8 cellular contexts compared by ENCODE assay signal in genomic region chr17:35849469-35850348, GRCh38. TPM values are rescaled to one million over a fixed set of nuclear protein-coding genes. Genes with fewer than 3 reads are reported as not detected.
A peak's percentile ranks its signal among the peaks of the same experiment; 100 is the strongest.
DNase-seq lines count a peak whose midpoint lies in the region; ATAC-seq and TF ChIP-seq lines count a peak whose summit lies in the region.

No MANE protein-coding gene starts in this region.

- TF ChIP-seq CTCF in KMS-11 (conservative IDR thresholded peaks at IDR 0.05; ENCODE audit: low read depth, low read length) (peak; percentile 97), glutamatergic neuron (IDR thresholded peaks at IDR 0.05; ENCODE audit: partially characterized antibody, unreplicated experiment) (peak; percentile 98)

- no peak overlapping the region for H2AFZ ChIP-seq in KMS-11 (ENCODE audit: low read depth)

- H3K27me3 ChIP-seq in KMS-11 (ENCODE audit: insufficient read depth, low read depth): no peaks in the 10 kb centered on the region

- H3K79me2 ChIP-seq in KMS-11 (ENCODE audit: insufficient read depth, low read depth): no peaks in the 10 kb centered on the region

- peaks cover 2% of the 10 kb centered on the region for H3K27me3 Mint-ChIP-seq in glutamatergic neuron (ENCODE audit: unreplicated experiment)

- no peak overlapping the region for H3K27ac ChIP-seq in KMS-11

- H3K9me3 Mint-ChIP-seq in glutamatergic neuron (ENCODE audit: unreplicated experiment): no peaks in the 10 kb centered on the region

- no peak for ATAC-seq in HG03354 (IDR thresholded peaks at IDR 0.05; ENCODE audit: poor library complexity, severe bottlenecking, unreplicated experiment)
- no peak for ATAC-seq in GM18909 (IDR thresholded peaks at IDR 0.05; ENCODE audit: poor library complexity, unreplicated experiment)

- H3K36me3 ChIP-seq in KMS-11 (ENCODE audit: insufficient read depth): no peaks in the 10 kb centered on the region; the same call in 1 of the 2 replicates

- DNase-seq in DMS53 treated with DMSO at 0.1 percent for 48 hours (lab: John Stamatoyannopoulos, UW; ENCODE audit: unreplicated experiment) (peak; percentile 33), RPMI7951 (ENCODE audit: low read depth) (peak; percentile 63), glutamatergic neuron (peak; percentile 56), renal cortical epithelial cell (ENCODE audit: low read depth) (peak; percentile 71)
- peak; percentile 64 for DNase-seq in activated gamma-delta T cell treated with anti-CD3 and anti-CD28 coated beads, Interleukin-2, amount 50 U/mL, for 16 hours (ENCODE audit: low read depth)

- H3K27ac Mint-ChIP-seq in glutamatergic neuron (ENCODE audit: unreplicated experiment): no peak overlapping the region

- no peak overlapping the region for H3K4me2 ChIP-seq in KMS-11

- H3K9ac ChIP-seq in KMS-11: no peak overlapping the region

- H4K20me1 ChIP-seq in KMS-11 (ENCODE audit: insufficient read depth): no peaks in the 10 kb centered on the region

- no peaks in the 10 kb centered on the region for H3K4me1 ChIP-seq in KMS-11 (ENCODE audit: low read depth, poor library complexity, severe bottlenecking)

- no peak overlapping the region for H3K4me3 Mint-ChIP-seq in glutamatergic neuron (ENCODE audit: unreplicated experiment)

- peaks cover 5% of the 10 kb centered on the region for H3K36me3 Mint-ChIP-seq in glutamatergic neuron (ENCODE audit: unreplicated experiment)

- peaks cover 6% of the 10 kb centered on the region for H3K4me1 Mint-ChIP-seq in glutamatergic neuron (ENCODE audit: low read depth, unreplicated experiment)

- no peak overlapping the region for H3K4me3 ChIP-seq in KMS-11 (IDR thresholded peaks at IDR 0.05; ENCODE audit: insufficient read depth, low read depth, low read length)

RNA-seq across cellular contexts. Expression of gene HEATR9, which starts 19.0 kb away (rescaled TPM):
- total RNA-seq in RPMI7951 (2014; rRNA removed; shearing (Covaris generic)): not detected in 2 replicates
- total RNA-seq in glutamatergic neuron (ENCODE audit: unreplicated experiment) (not detected), renal cortical epithelial cell (not detected in 2 replicates)

RNA-seq across cellular contexts. Expression of gene CCL5, which starts 30.5 kb away (rescaled TPM):
- total RNA-seq in RPMI7951 (2014; rRNA removed; shearing (Covaris generic)): 2.7 and 4.0 TPM in 2 replicates
- not detected for total RNA-seq in glutamatergic neuron (ENCODE audit: unreplicated experiment)
- not detected in 2 replicates for total RNA-seq in renal cortical epithelial cell

RNA-seq across cellular contexts. Expression of gene TAF15, which starts 40.4 kb away (rescaled TPM):
- total RNA-seq in RPMI7951 (2014; rRNA removed; shearing (Covaris generic)): 14.0 and 15.3 TPM in 2 replicates
- 180 TPM for total RNA-seq in glutamatergic neuron (ENCODE audit: unreplicated experiment)
- total RNA-seq in renal cortical epithelial cell: 36.8 and 142 TPM in 2 replicates

RNA-seq across cellular contexts. Expression of gene MMP28, which starts 54.3 kb away (rescaled TPM):
- total RNA-seq in RPMI7951 (2014; rRNA removed; shearing (Covaris generic)): not detected in 2 replicates
- total RNA-seq in glutamatergic neuron (ENCODE audit: unreplicated experiment) (0.49 TPM), renal cortical epithelial cell (0.52 and 1.8 TPM in 2 replicates)
